ENCODE assay signal across 38 cellular contexts in genomic region chr1:56927986-56928385, GRCh38. TPM values are rescaled to one million over a fixed set of nuclear protein-coding genes. Genes with fewer than 3 reads are reported as not detected.
"Had no signal": no experiment of that assay in that cellular context is flagged by ENCODE, and none has a peak within 500 bp of the region (broad histone marks: within the 10 kb centered on the region; RNA-seq: fewer than 3 reads in every experiment).

No MANE protein-coding gene starts in this region.

- H3K27me3 ChIP-seq: MG63 had no signal

- DNase-seq: Karpas-422, Kasumi-1, MG63, MM.1S, MV-4-11, NCI-H1048, NCI-H1092, NCI-H1092 treated with DMSO at 0.1 percent for 48 hours, NCI-H1105, NCI-H1105 treated with DMSO at 0.1 percent for 48 hours, NCI-H1417, NCI-H1417 treated with DMSO at 0.1 percent for 48 hours, NCI-H1436, NCI-H1436 treated with DMSO at 0.1 percent for 48 hours, NCI-H146, NCI-H1694, NCI-H1694 treated with DMSO at 0.1 percent for 48 hours, NCI-H187, NCI-H187 treated with DMSO at 0.1 percent for 48 hours, NCI-H1930, NCI-H2029, NCI-H2029 treated with DMSO at 0.1 percent for 48 hours, NCI-H2081, NCI-H2081 treated with DMSO at 0.1 percent for 48 hours, NCI-H2107, NCI-H2171, NCI-H2171 treated with DMSO at 0.1 percent for 48 hours, NCI-H2227 treated with DMSO at 0.1 percent for 48 hours, NCI-H226, NCI-H345, NCI-H446, NCI-H446 treated with DMSO at 0.1 percent for 48 hours, NCI-H510A had no signal

- H3K36me3 ChIP-seq: MG63 had no signal

- H3K4me3 ChIP-seq: MG63 had no signal

- H3K9ac ChIP-seq: KMS-11 had no signal

- H3K27ac ChIP-seq: KMS-11 had no signal

- H3K4me2 ChIP-seq: KMS-11 had no signal

- H3K9me3 ChIP-seq: MG63 had no signal

RNA-seq across cellular contexts. Expression of gene C8B, which starts 37.8 kb away (rescaled TPM):
- total RNA-seq: LHCN-M2, M059J, MCF 10A, NCI-H460 had no signal
